In the genomic region with DNA sequence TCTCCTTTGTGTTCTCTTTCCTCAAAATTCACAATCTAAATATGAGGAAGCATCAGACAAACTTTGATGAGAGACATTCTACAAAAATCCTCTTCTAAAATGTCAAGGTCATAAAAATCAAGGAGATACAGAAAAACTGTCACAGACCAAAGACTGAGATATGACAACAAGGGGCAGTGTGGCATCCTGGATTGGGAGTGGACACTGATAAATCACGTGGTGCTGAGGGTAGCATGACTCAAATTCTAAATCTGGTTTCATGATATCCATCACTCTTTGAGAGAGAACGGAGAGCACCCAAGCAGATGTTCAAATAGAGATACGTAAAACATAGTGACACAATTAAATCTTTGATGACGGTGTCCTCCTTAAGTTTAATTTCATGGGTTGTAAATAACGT, we compare ENCODE assay signal across 21 cellular contexts. TPM values are rescaled to one million over a fixed set of nuclear protein-coding genes. Genes with fewer than 3 reads are reported as not detected.
"Had no signal": no experiment of that assay in that cellular context is flagged by ENCODE, and none has a peak within 500 bp of the region (broad histone marks: within the 10 kb centered on the region; RNA-seq: fewer than 3 reads in every experiment).

No MANE protein-coding gene starts in this region.

- ATAC-seq: stimulated activated naive CD8-positive, alpha-beta T cell treated with anti-CD3 and anti-CD28 coated beads, Interleukin-15, Interleukin-2, amounts not matched to agents 100 U/mL and 50 U/mL, for 24 hours had no signal

- H3K4me2 ChIP-seq: neural progenitor cell had no signal

- H3K27ac ChIP-seq: ascending aorta, esophagus muscularis mucosa, neural progenitor cell, prostate gland, right atrium auricular region, suprapubic skin, vagina, WERI-Rb-1 had no signal

- H3K36me3 ChIP-seq: ascending aorta, esophagus muscularis mucosa, neural progenitor cell, prostate gland, right atrium auricular region, suprapubic skin, vagina, WERI-Rb-1 had no signal

- H3K4me1 ChIP-seq: ascending aorta, esophagus muscularis mucosa, neural progenitor cell, prostate gland, right atrium auricular region, suprapubic skin, vagina had no signal

- H3K4me3 ChIP-seq: ascending aorta, esophagus muscularis mucosa, lung, neural progenitor cell, prostate gland, right atrium auricular region, skin epidermis, suprapubic skin, vagina had no signal

- DNase-seq: activated CD4-positive, alpha-beta T cell treated with anti-CD3 and anti-CD28 coated beads for 1 hour; activated CD8-positive, alpha-beta memory T cell treated with anti-CD3 and anti-CD28 coated beads for 24 hours; activated gamma-delta T cell; cerebellar nuclear complex; cortex of kidney; hypothalamus; stimulated activated naive CD8-positive, alpha-beta T cell treated with anti-CD3 and anti-CD28 coated beads, Interleukin-15, Interleukin-2, amounts not matched to agents 100 U/mL and 50 U/mL, for 24 hours; trophoblast cell; WERI-Rb-1 had no signal

- H3K9ac ChIP-seq: neural progenitor cell had no signal

- H3K27me3 ChIP-seq: ascending aorta, esophagus muscularis mucosa, neural progenitor cell, right atrium auricular region, suprapubic skin, vagina had no signal

RNA-seq across cellular contexts. Expression of a gene that starts 13.0 kb away (rescaled TPM):
- total RNA-seq: ascending aorta; esophagus muscularis mucosa; lung; osteocyte; prostate gland; right atrium auricular region; T-helper 2 cell treated with Interferon-gamma antibody and Interleukin-4, amounts not matched to agents 100 ng/mL and 5 ng/mL, for 36 hours; vagina had no signal
- polyA plus RNA-seq: adipose tissue, lung had no signal
